ENCODE assay signal across 18 cellular contexts in genomic region chr13:94243551-94243950, GRCh38.
DNase-seq lines count a peak whose midpoint lies in the region; ATAC-seq and TF ChIP-seq lines count a peak whose summit lies in the region.
"Had no signal": no experiment of that assay in that cellular context is flagged by ENCODE, and none has a peak within 500 bp of the region (broad histone marks: within the 10 kb centered on the region; RNA-seq: fewer than 3 reads in every experiment).

No MANE protein-coding gene starts in this region.

- BruUV-seq in PC-3 (replicated peaks; lab: Mats Ljungman, UMichigan): no TSS peak

- no peak for ATAC-seq in PC-3
- ATAC-seq: A549; CD8-positive, alpha-beta T cell; GM12878 had no signal

- H3K27ac ChIP-seq in SK-N-SH (ENCODE audit: low read depth in 2 of 2, low read length in 1 of 2) (no peak overlapping the region), PC-3 (ENCODE audit: low read length) (no peak overlapping the region), right atrium auricular region (no peak overlapping the region)
- H3K27ac ChIP-seq: 22Rv1; A549; BLaER1 treated with 17β-estradiol and CSF1 and Interleukin-3, amounts not matched to agents 10 nM and 100 nM; HL-60 had no signal

- H3K4me3 ChIP-seq in SK-N-SH (ENCODE audit: low read depth in 2 of 2, low read length in 1 of 2): no peak overlapping the region
- H3K4me3 ChIP-seq in choroid plexus epithelial cell (ENCODE audit: low read depth, low read length): no peak overlapping the region
- no peak overlapping the region for H3K4me3 ChIP-seq in PC-3 (ENCODE audit: low read length)
- no peak overlapping the region for H3K4me3 ChIP-seq in right atrium auricular region
- H3K4me3 ChIP-seq: A549; BLaER1 treated with 17β-estradiol and CSF1 and Interleukin-3, amounts not matched to agents 10 nM and 100 nM; GM12878; HAP-1 had no signal

- peaks cover 11% of the 10 kb centered on the region for H3K9me3 ChIP-seq in SK-N-SH
- peaks cover 3% of the 10 kb centered on the region; the same call in 1 of the 2 replicates for H3K9me3 ChIP-seq in PC-3 (ENCODE audit: low read length)
- peaks cover 0 to 15% of the 10 kb centered on the region in 2 donors for H3K9me3 ChIP-seq in right atrium auricular region
- H3K9me3 ChIP-seq: HAP-1 had no signal

- H2AFZ ChIP-seq in SK-N-SH (ENCODE audit: low read depth): no peak overlapping the region
- no peak overlapping the region for H2AFZ ChIP-seq in PC-3 (ENCODE audit: low read length)

- H3K4me1 ChIP-seq in SK-N-SH (ENCODE audit: control insufficient read depth in 1 of 2, insufficient read depth in 2 of 2, low read depth in 1 of 2, low read length in 1 of 2) (peaks cover 0 to 10% of the 10 kb centered on the region in 2 experiments; a peak in 2 of 4 replicates), PC-3 (ENCODE audit: insufficient read depth, low read length) (peaks cover 9% of the 10 kb centered on the region; the same call in 1 of the 2 replicates), right atrium auricular region (no peaks in the 10 kb centered on the region)
- H3K4me1 ChIP-seq: A549, HAP-1 had no signal

- peaks cover 13% of the 10 kb centered on the region for H3K36me3 Mint-ChIP-seq in nephron progenitor cell (ENCODE audit: low read depth)
- H3K36me3 Mint-ChIP-seq in immature natural killer cell: no peaks in the 10 kb centered on the region
- H3K36me3 Mint-ChIP-seq: CD8-positive, alpha-beta T cell had no signal

- TF ChIP-seq RAD21 in SK-N-SH (IDR thresholded peaks at IDR 0.05; ENCODE audit: low read length): no peak

- H3K27me3 ChIP-seq in SK-N-SH (ENCODE audit: insufficient read depth) (no peaks in the 10 kb centered on the region), PC-3 (ENCODE audit: low read length) (no peaks in the 10 kb centered on the region), right atrium auricular region (no peaks in the 10 kb centered on the region)

- peaks cover 3% of the 10 kb centered on the region for H3K27me3 Mint-ChIP-seq in nephron progenitor cell (ENCODE audit: low read depth, poor library complexity)
- H3K27me3 Mint-ChIP-seq in immature natural killer cell (ENCODE audit: low read depth in 3 of 3): peaks cover 0 to 3% (median 0%) of the 10 kb centered on the region in 3 donors

- peak overlapping the region; percentile 19 for H3K27ac Mint-ChIP-seq in nephron progenitor cell
- H3K27ac Mint-ChIP-seq in immature natural killer cell: no peak overlapping the region
- H3K27ac Mint-ChIP-seq: CD8-positive, alpha-beta T cell had no signal

- TF ChIP-seq CTCF in SK-N-SH (IDR thresholded peaks at IDR 0.05): no peak
- TF ChIP-seq CTCF in choroid plexus epithelial cell (conservative IDR thresholded peaks at IDR 0.05; ENCODE audit: low read depth, low read length): no peak
- no peak for TF ChIP-seq CTCF in nephron progenitor cell (IDR thresholded peaks at IDR 0.05)
- TF ChIP-seq CTCF in PC-3 (conservative IDR thresholded peaks at IDR 0.05; ENCODE audit: low read depth, low read length): no peak
- no peak for TF ChIP-seq CTCF in GM20000 (IDR thresholded peaks at IDR 0.05; ENCODE audit: extremely low read depth, missing control alignments)
- TF ChIP-seq CTCF in right atrium auricular region (IDR thresholded peaks at IDR 0.05): no peak

- H3K79me2 ChIP-seq in SK-N-SH (ENCODE audit: insufficient read depth) (no peaks in the 10 kb centered on the region), PC-3 (ENCODE audit: low read length) (no peaks in the 10 kb centered on the region)

- no peak for TF ChIP-seq EP300 in SK-N-SH (IDR thresholded peaks at IDR 0.05; ENCODE audit: borderline replicate concordance in 1 of 2, low read depth in 1 of 2, low read length in 1 of 2)

- POLR2A ChIA-PET in SK-N-SH (lab: Yijun Ruan, JAX): no interaction called here
- POLR2A ChIA-PET in PC-3 (lab: Charles Lee; ENCODE audit: unreplicated experiment): no interaction called here

- H3K9ac ChIP-seq in SK-N-SH (no peak overlapping the region), PC-3 (ENCODE audit: low read length) (no peak overlapping the region)
- H3K9ac ChIP-seq: BLaER1 treated with 17β-estradiol and CSF1 and Interleukin-3, amounts not matched to agents 10 nM and 100 nM had no signal

- no peaks in the 10 kb centered on the region for H3F3A ChIP-seq in SK-N-SH (replicated peaks; ENCODE audit: insufficient read depth)
- H3F3A ChIP-seq in PC-3 (ENCODE audit: low read length, unreplicated experiment): no peaks in the 10 kb centered on the region

- DNase-seq in AG08395 (ENCODE audit: low spot score) (peak; percentile 14), SK-N-SH (no peak), choroid plexus epithelial cell (ENCODE audit: low read depth) (peak; percentile 15), nephron progenitor cell (no peak), PC-3 (no peak), immature natural killer cell (no peak), GM20000 (ENCODE audit: low spot score) (no peak), right atrium auricular region (ENCODE audit: low spot score) (no peak)
- DNase-seq: Calu3; CD8-positive, alpha-beta T cell; DND-41; EL had no signal

- H3K4me3 Mint-ChIP-seq in nephron progenitor cell: no peak overlapping the region
- no peak overlapping the region for H3K4me3 Mint-ChIP-seq in immature natural killer cell
- H3K4me3 Mint-ChIP-seq: CD8-positive, alpha-beta T cell had no signal

- H3K9me2 ChIP-seq in SK-N-SH (no peaks in the 10 kb centered on the region), PC-3 (replicated peaks; ENCODE audit: low read length) (no peaks in the 10 kb centered on the region)

- no peak overlapping the region for H3K4me2 ChIP-seq in SK-N-SH
- H3K4me2 ChIP-seq in PC-3 (ENCODE audit: low read length): no peak overlapping the region
- H3K4me2 ChIP-seq: A549 had no signal

- CTCF ChIA-PET in SK-N-SH (lab: Yijun Ruan, JAX): no interaction called here
- CTCF ChIA-PET in PC-3 (lab: Charles Lee): no interaction called here

- H3K9me3 Mint-ChIP-seq in nephron progenitor cell: peaks cover 25% of the 10 kb centered on the region
- peaks cover 0 to 10% (median 0%) of the 10 kb centered on the region in 6 donors for H3K9me3 Mint-ChIP-seq in immature natural killer cell
- H3K9me3 Mint-ChIP-seq: CD8-positive, alpha-beta T cell had no signal

- intact Hi-C loops in PC-3 (cut with micrococcal nuclease): no loop called here

- H3K4me1 Mint-ChIP-seq in nephron progenitor cell: no peaks in the 10 kb centered on the region
- H3K4me1 Mint-ChIP-seq in immature natural killer cell: peaks cover 10 to 13% of the 10 kb centered on the region in 2 donors

- H3K36me3 ChIP-seq in SK-N-SH (replicated peaks in 1 of 2; ENCODE audit: control insufficient read depth in 1 of 2, insufficient read depth in 2 of 2, low read length in 1 of 2) (peaks cover 0 to 5% of the 10 kb centered on the region in 2 experiments), PC-3 (ENCODE audit: low read depth, low read length) (no peaks in the 10 kb centered on the region; the same call in 1 of the 2 replicates), right atrium auricular region (no peaks in the 10 kb centered on the region)
- H3K36me3 ChIP-seq: BLaER1 treated with 17β-estradiol and CSF1 and Interleukin-3, amounts not matched to agents 10 nM and 100 nM; HAP-1 had no signal

- no peaks in the 10 kb centered on the region for H4K20me1 ChIP-seq in SK-N-SH (ENCODE audit: insufficient read depth)
- H4K20me1 ChIP-seq in PC-3 (ENCODE audit: low read length): no peaks in the 10 kb centered on the region
- H4K20me1 ChIP-seq: BLaER1 treated with 17β-estradiol and CSF1 and Interleukin-3, amounts not matched to agents 10 nM and 100 nM had no signal

TF ChIP-seq in SK-N-SH, 30 proteins besides CTCF, POLR2A, EP300 and RAD21:
- TF ChIP-seq YY1 (IDR thresholded peaks at IDR 0.05; ENCODE audit: low read depth) (no peak), PBX3 (IDR thresholded peaks at IDR 0.05) (0 out of 2 replicates have a peak, but pooled peaks have one; percentile 6)
TF ChIP-seq in SK-N-SH: peak in this region for 1.

Comparison
In these comparisons a context has a peak if more than half of its experiments do, and no peak if none do; other contexts are left out.
1. DNase-seq: peak in AG08395 (single experiment) and choroid plexus epithelial cell (single experiment); none in SK-N-SH (single experiment), nephron progenitor cell (single experiment), PC-3 (single experiment), immature natural killer cell (0 of 3), GM20000 (single experiment) and right atrium auricular region (single experiment).